In the genomic region with DNA sequence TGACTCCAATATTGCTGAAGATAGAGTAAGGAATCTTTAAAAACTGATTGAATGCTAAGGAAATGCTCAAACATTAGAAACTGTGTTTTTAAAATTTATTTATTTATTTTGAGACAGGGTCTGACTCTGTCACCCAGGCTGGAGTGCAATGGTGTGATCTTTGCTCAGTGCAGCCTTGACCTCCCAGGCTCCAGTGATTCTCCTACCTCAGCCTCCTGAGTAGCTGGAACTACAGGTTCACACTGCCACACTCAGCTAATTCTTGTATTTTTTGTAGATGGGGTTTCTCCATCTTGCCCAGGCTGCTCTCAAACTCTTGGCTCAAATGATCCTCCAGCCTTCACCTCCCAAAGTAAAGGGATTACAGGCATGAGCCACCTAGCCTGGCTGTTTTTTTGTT, we compare ENCODE assay signal across 1 cellular context.
TF ChIP-seq lines count a peak whose summit lies in the region.

No MANE protein-coding gene starts in this region.

TF ChIP-seq in HepG2, 621 proteins besides CTCF, POLR2A, EP300 and RAD21 (continued from another document):
- TF ChIP-seq, protein P1, sequence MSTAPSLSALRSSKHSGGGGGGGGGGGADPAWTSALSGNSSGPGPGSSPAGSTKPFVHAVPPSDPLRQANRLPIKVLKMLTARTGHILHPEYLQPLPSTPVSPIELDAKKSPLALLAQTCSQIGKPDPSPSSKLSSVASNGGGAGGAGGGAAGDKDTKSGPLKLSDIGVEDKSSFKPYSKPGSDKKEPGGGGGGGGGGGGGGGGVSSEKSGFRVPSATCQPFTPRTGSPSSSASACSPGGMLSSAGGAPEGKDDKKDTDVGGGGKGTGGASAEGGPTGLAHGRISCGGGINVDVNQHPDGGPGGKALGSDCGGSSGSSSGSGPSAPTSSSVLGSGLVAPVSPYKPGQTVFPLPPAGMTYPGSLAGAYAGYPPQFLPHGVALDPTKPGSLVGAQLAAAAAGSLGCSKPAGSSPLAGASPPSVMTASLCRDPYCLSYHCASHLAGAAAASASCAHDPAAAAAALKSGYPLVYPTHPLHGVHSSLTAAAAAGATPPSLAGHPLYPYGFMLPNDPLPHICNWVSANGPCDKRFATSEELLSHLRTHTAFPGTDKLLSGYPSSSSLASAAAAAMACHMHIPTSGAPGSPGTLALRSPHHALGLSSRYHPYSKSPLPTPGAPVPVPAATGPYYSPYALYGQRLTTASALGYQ (CRISPR knock-in tag; IDR thresholded peaks at IDR 0.05) = no peak
